ENCODE assay signal across 8 cellular contexts in the genomic region with DNA sequence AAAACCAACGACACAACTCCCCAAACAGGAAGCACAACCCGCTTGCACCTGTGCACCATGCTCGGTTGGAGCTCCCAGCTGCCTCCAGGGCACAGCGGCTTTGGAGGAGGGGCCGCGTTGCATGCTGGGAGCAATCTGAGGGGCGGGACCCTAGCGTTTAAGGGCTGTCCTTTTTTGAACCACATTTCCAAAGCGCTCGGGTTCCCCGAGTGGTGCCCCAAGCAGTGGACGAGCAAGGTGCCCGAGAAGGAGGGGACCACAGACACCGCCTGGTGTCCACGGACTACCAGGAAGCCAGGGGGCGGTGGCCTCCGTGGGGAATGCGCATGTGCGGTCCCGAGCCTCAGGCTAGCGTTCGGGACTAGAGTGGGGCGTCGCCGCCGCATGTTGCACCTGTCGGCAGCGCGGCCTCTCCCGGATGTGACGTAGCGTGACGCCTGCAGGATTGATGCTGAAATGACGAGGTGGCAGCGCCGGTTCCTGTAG. TPM values are rescaled to one million over a fixed set of nuclear protein-coding genes. Genes with fewer than 3 reads are reported as not detected.
DNase-seq lines count a peak whose midpoint lies in the region; ATAC-seq, FAIRE-seq and TF ChIP-seq lines count a peak whose summit lies in the region.

No MANE protein-coding gene starts in this region.

- H3K27ac ChIP-seq in RWPE2 (ENCODE audit: poor library complexity, severe bottlenecking) (no peak overlapping the region), GM12878 (ENCODE audit: control insufficient read depth, insufficient read depth) (peak overlapping the region; percentile 44), rectal smooth muscle tissue (ENCODE audit: low read depth, low read length) (no peak overlapping the region)

- in situ Hi-C loops in GM12878 (cut with MboI): loop anchor here (5.0 kb wide), 1 partner anchor 241 kb away; no protein-coding TSS in a partner anchor

- no peak for TF ChIP-seq EP300 in GM12878 (IDR thresholded peaks at IDR 0.05; ENCODE audit: borderline replicate concordance in 1 of 2, control insufficient read depth in 1 of 2, low read depth in 2 of 2, low read length in 2 of 2)

- peak overlapping the region; percentile 77 for H3K4me2 ChIP-seq in GM12878 (ENCODE audit: control insufficient read depth, insufficient read depth)

- WGBS in GM12878 (ENCODE audit: insufficient coverage, insufficient replicate concordance, low lambda C conversion rate, missing lambda C conversion rate): 23% methylated on average over 24 of the region's 36 CpGs

- H3K27me3 ChIP-seq in RWPE2 (ENCODE audit: insufficient read depth, poor library complexity, severe bottlenecking): no peaks in the 10 kb centered on the region
- no peaks in the 10 kb centered on the region for H3K27me3 ChIP-seq in GM12878 (replicated peaks in 1 of 2; ENCODE audit: control insufficient read depth in 2 of 2, insufficient read depth in 2 of 2, low read length in 1 of 2)
- no peaks in the 10 kb centered on the region for H3K27me3 ChIP-seq in rectal smooth muscle tissue (ENCODE audit: control insufficient read depth, insufficient read depth, low read length)

- RAD21 ChIA-PET in GM12878 (lab: Charles Lee; ENCODE audit: unreplicated experiment): no interaction called here

- H3K4me1 ChIP-seq in RWPE2 (ENCODE audit: insufficient read depth, poor library complexity, severe bottlenecking) (peaks cover 11% of the 10 kb centered on the region), GM12878 (ENCODE audit: control insufficient read depth, insufficient read depth, low read length) (peaks cover 3% of the 10 kb centered on the region; the same call in 1 of the 2 replicates), rectal smooth muscle tissue (ENCODE audit: control insufficient read depth, insufficient read depth, low read length) (no peaks in the 10 kb centered on the region)

- peak overlapping the region; percentile 32 for H3K4me3 ChIP-seq in RWPE2 (ENCODE audit: severe bottlenecking)
- H3K4me3 ChIP-seq in GM12878: peak overlapping the region; percentile 51; the same call in 1 of the 2 replicates
- H3K4me3 ChIP-seq in rectal smooth muscle tissue (ENCODE audit: low read length): peak overlapping the region; percentile 45

- DNase-seq in DMS 273 (lab: John Stamatoyannopoulos, UW; ENCODE audit: unreplicated experiment): peak; percentile 88
- DNase-seq in RWPE2 (ENCODE audit: low spot score): peak; percentile 83
- no peak for DNase-seq in GM12878 (ENCODE audit: low read depth, low spot score)
- no peak for DNase-seq in OCI-M2 (lab: John Stamatoyannopoulos, UW; ENCODE audit: unreplicated experiment)
- no peak for DNase-seq in medulla oblongata (ENCODE audit: extremely low spot score)

- H3K36me3 ChIP-seq in RWPE2 (ENCODE audit: low read depth): no peaks in the 10 kb centered on the region
- H3K36me3 ChIP-seq in GM12878 (ENCODE audit: control insufficient read depth in 2 of 2, insufficient read depth in 2 of 2, low read length in 1 of 2): no peaks in the 10 kb centered on the region
- H3K36me3 ChIP-seq in rectal smooth muscle tissue (ENCODE audit: control insufficient read depth, insufficient read depth, low read length): no peaks in the 10 kb centered on the region

- H3K9ac ChIP-seq in GM12878 (ENCODE audit: control insufficient read depth, insufficient read depth, low read length) (peak overlapping the region; percentile 35; the same call in 1 of the 2 replicates), rectal smooth muscle tissue (ENCODE audit: low read length) (no peak overlapping the region)

- CTCF ChIA-PET in GM12878 (lab: Yijun Ruan, JAX): interaction anchor here (1.3 to 3.1 kb wide), 7 partner anchors 10 to 240 kb away, joined by 4 to 29 read pairs (median 5); a partner anchor contains a TSS

- POLR2A ChIA-PET in GM12878 (lab: Charles Lee): no interaction called here

- TF ChIP-seq POLR2A in GM12878 (IDR thresholded peaks at IDR 0.05; ENCODE audit: low read depth, low read length): peak; percentile 67

- no peak for TF ChIP-seq CTCF in RWPE2 (IDR thresholded peaks at IDR 0.05; ENCODE audit: poor library complexity, severe bottlenecking)
- TF ChIP-seq CTCF in GM12878 (IDR thresholded peaks at IDR 0.05 in 2 of 3, conservative IDR thresholded peaks at IDR 0.05 in 1 of 3; ENCODE audit: control insufficient read depth in 2 of 3, extremely low read depth in 1 of 3, insufficient read depth in 1 of 3, low read depth in 3 of 3, low read length in 3 of 3): no peak

- BruUV-seq in GM12878 (replicated peaks; lab: Mats Ljungman, UMichigan): no TSS peak

- FAIRE-seq in GM12878 (lab: Jason Lieb, UNC): no peak

- peak overlapping the region; percentile 75 for H2AFZ ChIP-seq in GM12878 (ENCODE audit: control insufficient read depth, low read depth, low read length)

- H4K20me1 ChIP-seq in GM12878 (ENCODE audit: control insufficient read depth, insufficient read depth): no peaks in the 10 kb centered on the region

- no peaks in the 10 kb centered on the region for H3K79me2 ChIP-seq in GM12878 (ENCODE audit: control insufficient read depth, insufficient read depth, low read length)

- ATAC-seq in RWPE2 (ENCODE audit: low read depth) (peak; percentile 73), GM12878 (peak; percentile 67), HG03025 (IDR thresholded peaks at IDR 0.05; ENCODE audit: low FRiP score, unreplicated experiment) (no peak), HG03135 (IDR thresholded peaks at IDR 0.05; ENCODE audit: unreplicated experiment) (no peak)

- intact Hi-C loops in GM12878 (cut with micrococcal nuclease; ENCODE audit: unreplicated experiment): loop anchor here (5.0 to 10.0 kb wide), 2 partner anchors 56 to 241 kb away; a partner anchor contains a TSS

- SMC1A ChIA-PET in GM12878 (lab: Charles Lee; ENCODE audit: uncharacterized antibody, unreplicated experiment): interaction anchor here (2.0 kb wide), 1 partner anchor 62 kb away, joined by 9 read pairs; no protein-coding TSS in a partner anchor

- TF ChIP-seq RAD21 in GM12878 (IDR thresholded peaks at IDR 0.05; ENCODE audit: insufficient read depth, low read depth, low read length): no peak

- H3K9me3 ChIP-seq in RWPE2 (ENCODE audit: severe bottlenecking): peaks cover 2% of the 10 kb centered on the region
- H3K9me3 ChIP-seq in GM12878 (replicated peaks; ENCODE audit: control insufficient read depth, insufficient read depth, low read length): no peaks in the 10 kb centered on the region; the same call in 2 of the 3 replicates

RNA-seq across cellular contexts. Expression of a gene that starts 11.9 kb away (rescaled TPM):
- 8.2 and 9.9 TPM in 2 replicates for total RNA-seq in GM12878 (2013; cell fraction: nucleolus; rRNA removed)
- total RNA-seq in GM12878 (2014; rRNA removed) (6.2 and 7.6 TPM in 2 replicates), GM12878 (2014; rRNA removed; fragmentation: Illumina TruSeq; extraction: Trizol) (7.6 and 8.9 TPM in 2 replicates), GM12878 (2021) (5.2 and 5.5 TPM in 2 replicates)
- polyA plus RNA-seq in GM12878 (2011; ENCODE audit: low read depth): 4.5 TPM
- polyA plus RNA-seq in GM12878 (2011; rRNA removed) (5.6 and 5.7 TPM in 2 replicates), GM12878 (2014; fragmentation: Illumina TruSeq; extraction: Trizol) (6.9 and 7.6 TPM in 2 replicates), GM12878 (2014; fragmentation: Nextera tagmentation; extraction: Ambion mirVana) (1 to 10 TPM; 2.7 to 3.0 TPM), GM12878 (2014; rRNA removed) (3.9 and 4.4 TPM in 2 replicates), GM12878 (2016; fragmentation: Nextera tagmentation; extraction: Ambion mirVana) (1 to 10 TPM; 6.0 to 6.7 TPM)
- 3.5 and 3.8 TPM in 2 replicates for polyA plus RNA-seq in GM12878 (2011; cell fraction: cytosol; rRNA removed)
- polyA plus RNA-seq in GM12878 (2011; cell fraction: nucleus; rRNA removed): 4.7 and 4.9 TPM in 2 replicates
- 3.8 and 5.7 TPM in 2 replicates for polyA plus RNA-seq in GM12878 (2012)
- 7.9 and 9.9 TPM in 2 replicates for polyA minus RNA-seq in GM12878 (2011; rRNA and poly(A)+ RNA removed)
- 3.3 and 4.3 TPM in 2 replicates for polyA minus RNA-seq in GM12878 (2011; cell fraction: cytosol; rRNA and poly(A)+ RNA removed)
- polyA minus RNA-seq in GM12878 (2011; cell fraction: nucleus; rRNA and poly(A)+ RNA removed): 1.8 and 2.4 TPM in 2 replicates

RNA-seq across cellular contexts. Expression of a gene that starts 21.6 kb away (rescaled TPM):
- not detected in 2 replicates for total RNA-seq in GM12878 (2013; cell fraction: nucleolus; rRNA removed)
- total RNA-seq in GM12878 (2014; rRNA removed): not detected in 2 replicates
- not detected in 2 replicates for total RNA-seq in GM12878 (2014; rRNA removed; fragmentation: Illumina TruSeq; extraction: Trizol)
- not detected in 2 replicates for total RNA-seq in GM12878 (2021)
- not detected for polyA plus RNA-seq in GM12878 (2011; ENCODE audit: low read depth)
- polyA plus RNA-seq in GM12878 (2011; rRNA removed): not detected in 2 replicates
- polyA plus RNA-seq in GM12878 (2011; cell fraction: cytosol; rRNA removed): not detected in 2 replicates
- not detected in 2 replicates for polyA plus RNA-seq in GM12878 (2011; cell fraction: nucleus; rRNA removed)
- not detected in 2 replicates for polyA plus RNA-seq in GM12878 (2012)
- polyA plus RNA-seq in GM12878 (2014; fragmentation: Illumina TruSeq; extraction: Trizol): 0.25 TPM in 1 of 2 replicates, not detected in the other
- not detected for polyA plus RNA-seq in GM12878 (2014; fragmentation: Nextera tagmentation; extraction: Ambion mirVana)
- not detected in 2 replicates for polyA plus RNA-seq in GM12878 (2014; rRNA removed)
- polyA plus RNA-seq in GM12878 (2016; fragmentation: Nextera tagmentation; extraction: Ambion mirVana): not detected
- not detected in 2 replicates for polyA minus RNA-seq in GM12878 (2011; rRNA and poly(A)+ RNA removed)
- not detected in 2 replicates for polyA minus RNA-seq in GM12878 (2011; cell fraction: cytosol; rRNA and poly(A)+ RNA removed)
- polyA minus RNA-seq in GM12878 (2011; cell fraction: nucleus; rRNA and poly(A)+ RNA removed): not detected in 2 replicates

RNA-seq across cellular contexts. Expression of a gene that starts 47.5 kb away (rescaled TPM):
- 5.0 and 5.1 TPM in 2 replicates for total RNA-seq in GM12878 (2013; cell fraction: nucleolus; rRNA removed)
- total RNA-seq in GM12878 (2014; rRNA removed) (0.62 and 0.71 TPM in 2 replicates), GM12878 (2014; rRNA removed; fragmentation: Illumina TruSeq; extraction: Trizol) (1.6 and 1.7 TPM in 2 replicates), GM12878 (2021) (0.90 and 1.2 TPM in 2 replicates)
- 1.2 TPM for polyA plus RNA-seq in GM12878 (2011; ENCODE audit: low read depth)
- polyA plus RNA-seq in GM12878 (2011; rRNA removed) (1.9 and 2.8 TPM in 2 replicates), GM12878 (2014; fragmentation: Illumina TruSeq; extraction: Trizol) (1.3 and 1.5 TPM in 2 replicates), GM12878 (2014; fragmentation: Nextera tagmentation; extraction: Ambion mirVana) (1 to 10 TPM in 1 of 2 experiments, under 1 TPM in 1; 0.68 to 1.7 TPM), GM12878 (2014; rRNA removed) (0.58 and 1.0 TPM in 2 replicates), GM12878 (2016; fragmentation: Nextera tagmentation; extraction: Ambion mirVana) (1 to 10 TPM; 1.2 to 1.4 TPM)
- polyA plus RNA-seq in GM12878 (2011; cell fraction: cytosol; rRNA removed): 0.70 and 0.82 TPM in 2 replicates
- 1.1 and 1.2 TPM in 2 replicates for polyA plus RNA-seq in GM12878 (2011; cell fraction: nucleus; rRNA removed)
- 1.7 and 2.3 TPM in 2 replicates for polyA plus RNA-seq in GM12878 (2012)
- polyA minus RNA-seq in GM12878 (2011; rRNA and poly(A)+ RNA removed): 1.8 and 2.6 TPM in 2 replicates
- polyA minus RNA-seq in GM12878 (2011; cell fraction: cytosol; rRNA and poly(A)+ RNA removed): 0.80 and 0.83 TPM in 2 replicates
- 0.60 and 0.86 TPM in 2 replicates for polyA minus RNA-seq in GM12878 (2011; cell fraction: nucleus; rRNA and poly(A)+ RNA removed)

RNA-seq across cellular contexts. Expression of a gene that starts 56.0 kb away (rescaled TPM):
- 6.4 and 7.9 TPM in 2 replicates for total RNA-seq in GM12878 (2013; cell fraction: nucleolus; rRNA removed)
- 4.1 and 4.3 TPM in 2 replicates for total RNA-seq in GM12878 (2014; rRNA removed)
- total RNA-seq in GM12878 (2014; rRNA removed; fragmentation: Illumina TruSeq; extraction: Trizol): 4.7 and 4.9 TPM in 2 replicates
- total RNA-seq in GM12878 (2021): 2.8 and 3.1 TPM in 2 replicates
- 3.0 TPM for polyA plus RNA-seq in GM12878 (2011; ENCODE audit: low read depth)
- polyA plus RNA-seq in GM12878 (2011; rRNA removed): 2.7 and 2.9 TPM in 2 replicates
- polyA plus RNA-seq in GM12878 (2011; cell fraction: cytosol; rRNA removed): 2.1 and 2.3 TPM in 2 replicates
- 2.8 and 3.2 TPM in 2 replicates for polyA plus RNA-seq in GM12878 (2011; cell fraction: nucleus; rRNA removed)
- polyA plus RNA-seq in GM12878 (2012): 1.8 and 2.0 TPM in 2 replicates
- polyA plus RNA-seq in GM12878 (2014; fragmentation: Illumina TruSeq; extraction: Trizol): 3.6 and 4.2 TPM in 2 replicates
- polyA plus RNA-seq in GM12878 (2014; fragmentation: Nextera tagmentation; extraction: Ambion mirVana): 1 to 10 TPM; 1.9 TPM
- polyA plus RNA-seq in GM12878 (2014; rRNA removed): 3.1 and 3.2 TPM in 2 replicates
- 1 to 10 TPM; 2.6 to 3.5 TPM for polyA plus RNA-seq in GM12878 (2016; fragmentation: Nextera tagmentation; extraction: Ambion mirVana)
- polyA minus RNA-seq in GM12878 (2011; rRNA and poly(A)+ RNA removed): 4.7 and 8.6 TPM in 2 replicates
- 1.4 and 1.5 TPM in 2 replicates for polyA minus RNA-seq in GM12878 (2011; cell fraction: cytosol; rRNA and poly(A)+ RNA removed)
- polyA minus RNA-seq in GM12878 (2011; cell fraction: nucleus; rRNA and poly(A)+ RNA removed): 0.97 and 3.1 TPM in 2 replicates

Comparison
In these comparisons a context has a peak if more than half of its experiments do, and no peak if none do; other contexts are left out.
1. DNase-seq: peak in DMS 273 (single experiment) and RWPE2 (single experiment); none in GM12878 (single experiment), OCI-M2 (single experiment) and medulla oblongata (single experiment).
2. ATAC-seq: peak in RWPE2 (single experiment) and GM12878 (single experiment); none in HG03025 (single experiment) and HG03135 (single experiment).
3. Peak in every context shown above with its lines, with median percentiles within 50 percentile points of each other: H3K4me3 ChIP-seq.